ENCODE assay signal across 8 cellular contexts in the genomic region with DNA sequence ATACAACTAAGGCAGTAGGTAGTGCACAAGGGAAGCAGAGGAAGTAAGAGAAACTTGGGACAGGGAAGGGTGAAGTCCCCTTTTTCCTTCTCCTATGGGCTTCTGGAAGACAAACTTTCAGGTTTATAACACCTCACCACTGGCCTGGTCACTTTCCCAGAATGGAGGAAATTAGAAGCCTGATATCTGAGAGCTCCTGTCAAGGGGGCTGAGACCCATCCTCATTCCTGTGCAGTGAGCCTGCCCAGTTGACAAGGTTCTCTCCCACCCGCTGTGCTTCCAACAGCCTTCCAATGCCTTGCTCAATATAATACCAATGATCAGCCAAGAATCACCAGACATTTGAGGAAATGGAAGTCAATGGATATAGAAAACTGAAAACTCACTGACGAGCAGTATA.
"Had no signal": no experiment of that assay in that cellular context is flagged by ENCODE, and none has a peak within 500 bp of the region (broad histone marks: within the 10 kb centered on the region; RNA-seq: fewer than 3 reads in every experiment).

No MANE protein-coding gene starts in this region.

- H3K4me1 ChIP-seq: HAP-1 had no signal

- DNase-seq: H7, HFFc6, IMR-90 had no signal

- H3K36me3 ChIP-seq: HAP-1 had no signal

- FAIRE-seq: HTR-8/SVneo, K562 had no signal

- H3K4me3 Mint-ChIP-seq: GM23338, HFFc6 had no signal

- H3K9me3 ChIP-seq: HAP-1 had no signal

- H3K27ac Mint-ChIP-seq: GM23338, HFFc6 had no signal

- H3K9me3 Mint-ChIP-seq: GM23338, HFFc6 had no signal

- H3K4me3 ChIP-seq: GM23338, HAP-1, K562 had no signal

- ATAC-seq: GM23338, HCT116, K562 had no signal

- H3K4me1 Mint-ChIP-seq: GM23338 had no signal

- H3K4me2 ChIP-seq: GM23338 had no signal

- H2AFZ ChIP-seq: GM23338 had no signal
